ENCODE assay signal across 6 cellular contexts in the genomic region with DNA sequence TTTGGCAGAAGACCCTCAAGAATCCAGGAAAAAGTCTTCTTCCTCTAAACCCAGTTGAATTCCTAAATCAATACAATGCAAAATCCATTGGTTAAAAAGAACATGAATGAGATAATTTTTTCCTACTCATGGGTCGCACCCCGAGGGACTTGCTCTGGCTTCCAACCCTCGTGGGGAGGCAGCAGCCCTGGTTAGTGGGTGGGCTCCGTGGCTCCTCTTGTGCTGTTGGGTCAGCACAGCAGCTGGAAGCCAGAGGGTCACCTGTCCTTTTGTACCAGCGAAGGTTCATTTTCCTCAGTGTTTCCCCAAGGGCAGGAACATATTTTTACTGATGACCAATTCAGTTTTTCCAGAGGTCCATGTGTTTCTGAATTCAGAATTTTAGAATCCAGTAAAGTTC.
"Had no signal": no experiment of that assay in that cellular context is flagged by ENCODE, and none has a peak within 500 bp of the region (broad histone marks: within the 10 kb centered on the region; RNA-seq: fewer than 3 reads in every experiment).

No MANE protein-coding gene starts in this region.

- H3K4me3 Mint-ChIP-seq: GM23338, H9, IgD-negative memory B cell had no signal

- H3K27ac ChIP-seq: HL-60 had no signal

- ATAC-seq: GM23338, HepG2 had no signal

- H3K27ac Mint-ChIP-seq: GM23338, H9, IgD-negative memory B cell had no signal

- DNase-seq: H9, HCEC 1CT had no signal

- H3K4me1 Mint-ChIP-seq: GM23338, H9, IgD-negative memory B cell had no signal

- H3K4me3 ChIP-seq: GM23338 had no signal
